17 cellular contexts compared by ENCODE assay signal in genomic region chr20:52383995-52384621, GRCh38.
DNase-seq lines count a peak whose midpoint lies in the region; ATAC-seq, FAIRE-seq and TF ChIP-seq lines count a peak whose summit lies in the region.
"Had no signal": no experiment of that assay in that cellular context is flagged by ENCODE, and none has a peak within 500 bp of the region (broad histone marks: within the 10 kb centered on the region; RNA-seq: fewer than 3 reads in every experiment).

No MANE protein-coding gene starts in this region.

- H3K56ac ChIP-seq in H1 (replicated peaks; ENCODE audit: insufficient read length, low read depth, low read length): no peak overlapping the region

- POLR2A ChIA-PET in H1 (lab: Charles Lee; ENCODE audit: partially characterized antibody): no interaction called here

- no peak overlapping the region for H3K27ac ChIP-seq in H1 (ENCODE audit: low read depth, low read length)
- H3K27ac ChIP-seq in upper lobe of right lung: peak overlapping the region; percentile 8
- H3K27ac ChIP-seq: A549, C4-2B had no signal

- no peak overlapping the region for H2AK5ac ChIP-seq in H1 (ENCODE audit: low read depth, low read length)

- no peak overlapping the region for H2BK20ac ChIP-seq in H1 (ENCODE audit: low read length)

- no peaks in the 10 kb centered on the region for H3K79me1 ChIP-seq in H1 (ENCODE audit: low read depth, low read length)

- H4K5ac ChIP-seq in H1 (ENCODE audit: insufficient read length, low read depth, low read length): no peak overlapping the region

- TF ChIP-seq POLR2A in H1 (IDR thresholded peaks at IDR 0.05; ENCODE audit: control extremely low read depth in 1 of 2, low read depth in 2 of 2, low read length in 2 of 2): no peak

- no peak overlapping the region for H3K23ac ChIP-seq in H1 (ENCODE audit: insufficient read length)

- H3K4ac ChIP-seq in H1 (replicated peaks; ENCODE audit: insufficient read length, low read depth, low read length): no peak overlapping the region

- TF ChIP-seq CTCF in H1 (IDR thresholded peaks at IDR 0.05; ENCODE audit: control extremely low read depth in 1 of 3, insufficient read depth in 1 of 3, low read depth in 1 of 3, low read length in 3 of 3): no peak
- TF ChIP-seq CTCF in upper lobe of right lung (IDR thresholded peaks at IDR 0.05): no peak

- no peaks in the 10 kb centered on the region for H3K79me2 ChIP-seq in H1 (ENCODE audit: control insufficient read depth in 1 of 2, insufficient read depth in 2 of 2, low read length in 2 of 2)

- H3K27me3 Mint-ChIP-seq in T-helper 17 cell: no peaks in the 10 kb centered on the region

- no peak for TF ChIP-seq EP300 in H1 (IDR thresholded peaks at IDR 0.05; ENCODE audit: borderline replicate concordance in 1 of 2, low read depth in 2 of 2, low read length in 2 of 2)

- no peaks in the 10 kb centered on the region for H3K9me3 ChIP-seq in T-helper 17 cell (ENCODE audit: control insufficient read depth, low read length, poor library complexity, severe bottlenecking)
- H3K9me3 ChIP-seq in H1 (ENCODE audit: insufficient read depth in 2 of 2, low read depth in 1 of 2, low read length in 1 of 2): peaks cover 0 to 4% of the 10 kb centered on the region in 2 experiments; a peak in 2 of 4 replicates
- H3K9me3 ChIP-seq in upper lobe of right lung: no peaks in the 10 kb centered on the region
- H3K9me3 ChIP-seq: A549, BE2C had no signal

- no peaks in the 10 kb centered on the region for H3K36me3 Mint-ChIP-seq in T-helper 17 cell (ENCODE audit: low read depth)
- H3K36me3 Mint-ChIP-seq: CD8-positive, alpha-beta T cell; IgD-negative memory B cell had no signal

- H2BK120ac ChIP-seq in H1 (replicated peaks; ENCODE audit: low read depth, low read length): no peak overlapping the region

- CTCF ChIA-PET in H1 (lab: Charles Lee; ENCODE audit: partially characterized antibody): interaction anchor here (1.2 kb wide), 1 partner anchor 72 kb away, joined by 3 read pairs; no protein-coding TSS in a partner anchor

- no peak overlapping the region for H3K14ac ChIP-seq in H1 (ENCODE audit: insufficient read length)

- H3K4me3 ChIP-seq in H1 (ENCODE audit: extremely low read depth in 1 of 4, insufficient read depth in 2 of 4, low read depth in 3 of 4, low read length in 4 of 4) (no peak overlapping the region), upper lobe of right lung (no peak overlapping the region), H7 (ENCODE audit: insufficient read depth, low read depth, low read length) (no peak overlapping the region)
- H3K4me3 ChIP-seq: A549 had no signal

- FAIRE-seq in H1 (lab: Jason Lieb, UNC): no peak
- FAIRE-seq: A549, GM12892 had no signal

- H3K27me3 ChIP-seq in H1 (replicated peaks in 1 of 4; ENCODE audit: control insufficient read depth in 3 of 4, extremely low read depth in 1 of 4, insufficient read depth in 3 of 4, low read length in 3 of 4) (no peaks in the 10 kb centered on the region), upper lobe of right lung (no peaks in the 10 kb centered on the region), H7 (ENCODE audit: control insufficient read depth, insufficient read depth, low read length) (no peaks in the 10 kb centered on the region)
- H3K27me3 ChIP-seq: BE2C had no signal

- intact Hi-C loops in upper lobe of right lung (cut with DNase I): no loop called here

- H3K4me2 ChIP-seq in H1 (ENCODE audit: insufficient read depth in 1 of 2, low read depth in 2 of 2, low read length in 2 of 2): no peak overlapping the region
- H3K4me2 ChIP-seq: A549 had no signal

- no peak for TF ChIP-seq RAD21 in H1 (IDR thresholded peaks at IDR 0.05 in 1 of 2, conservative IDR thresholded peaks at IDR 0.05 in 1 of 2; ENCODE audit: low read depth in 2 of 2, low read length in 2 of 2)

- peak; percentile 6 for DNase-seq in activated naive CD4-positive, alpha-beta T cell treated with Interleukin-2 at 50 U/mL for 16 hours
- no peak for DNase-seq in activated naive CD4-positive, alpha-beta T cell treated with anti-CD3 and anti-CD28 coated beads, Interleukin-2, amount 50 U/mL, for 16 hours
- DNase-seq in T-helper 17 cell (no peak), H1 (ENCODE audit: low read depth in 1 of 2, low spot score in 2 of 2) (no peak), upper lobe of right lung (no peak), H7 (no peak)
- DNase-seq: BE2C; CD8-positive, alpha-beta T cell; COR-L47; DND-41; GDM1 had no signal

- peaks cover 16% of the 10 kb centered on the region for H3K4me1 Mint-ChIP-seq in T-helper 17 cell
- H3K4me1 Mint-ChIP-seq: IgD-negative memory B cell had no signal

- no peak overlapping the region for H2BK12ac ChIP-seq in H1 (ENCODE audit: low read depth, low read length)

- H4K8ac ChIP-seq in H1 (ENCODE audit: extremely low read depth, insufficient read depth, low read length): no peak overlapping the region

- ATAC-seq in T-helper 17 cell (peak; percentile 35), upper lobe of right lung (peak; percentile 77), GM21528 (IDR thresholded peaks at IDR 0.05; ENCODE audit: low FRiP score, unreplicated experiment) (no peak)
- ATAC-seq: A549; CD8-positive, alpha-beta T cell; HCT116 had no signal

- H4K91ac ChIP-seq in H1 (replicated peaks; ENCODE audit: insufficient read length, low read length): no peak overlapping the region

- H4K20me1 ChIP-seq in H1 (replicated peaks in 1 of 2; ENCODE audit: control insufficient read depth in 1 of 2, insufficient read depth in 2 of 2, low read length in 2 of 2): no peaks in the 10 kb centered on the region

- H3K36me3 ChIP-seq in H1 (ENCODE audit: control insufficient read depth in 2 of 4, insufficient read depth in 4 of 4, low read length in 3 of 4) (no peaks in the 10 kb centered on the region), upper lobe of right lung (no peaks in the 10 kb centered on the region), H7 (replicated peaks; ENCODE audit: control insufficient read depth, insufficient read depth, low read length) (no peaks in the 10 kb centered on the region)
- H3K36me3 ChIP-seq: BE2C had no signal

- peak overlapping the region; percentile 94 for H3K27ac Mint-ChIP-seq in T-helper 17 cell
- H3K27ac Mint-ChIP-seq: CD8-positive, alpha-beta T cell; IgD-negative memory B cell had no signal

- H2BK15ac ChIP-seq in H1 (ENCODE audit: low read length): no peak overlapping the region

- H3K4me3 Mint-ChIP-seq in T-helper 17 cell: no peak overlapping the region
- H3K4me3 Mint-ChIP-seq: CD8-positive, alpha-beta T cell; IgD-negative memory B cell had no signal

- H3K18ac ChIP-seq in H1 (ENCODE audit: extremely low read depth, low read length): no peak overlapping the region

- no peak overlapping the region for H3K9ac ChIP-seq in H1 (replicated peaks in 1 of 4; ENCODE audit: extremely low read depth in 1 of 4, low read depth in 3 of 4, low read length in 3 of 4)

- H3K4me1 ChIP-seq in H1 (replicated peaks in 1 of 4; ENCODE audit: control insufficient read depth in 3 of 4, insufficient read depth in 4 of 4, low read length in 3 of 4) (no peaks in the 10 kb centered on the region), upper lobe of right lung (no peaks in the 10 kb centered on the region)
- H3K4me1 ChIP-seq: A549, BE2C had no signal

- WGBS in H1 (ENCODE audit: extremely low coverage in 1 of 2, insufficient coverage in 1 of 2, insufficient read length in 1 of 2, insufficient replicate concordance in 2 of 2, low coverage in 1 of 2, low lambda C conversion rate in 2 of 2, missing lambda C conversion rate in 1 of 2), 2 experiments: 91% methylated on average over 10 of the region's 10 CpGs; no CpG with 5 or more reads in 1 of the 2 experiments

- H3K23me2 ChIP-seq in H1 (ENCODE audit: low read depth, low read length): no peaks in the 10 kb centered on the region

- no peak overlapping the region for H2BK5ac ChIP-seq in H1 (ENCODE audit: low read depth, low read length)

- peak overlapping the region; percentile 71; the same call in 1 of the 2 replicates for H2AFZ ChIP-seq in H1 (ENCODE audit: low read length)

TF ChIP-seq in H1, 55 proteins besides CTCF, POLR2A, EP300 and RAD21:
- TF ChIP-seq FOSL1 (IDR thresholded peaks at IDR 0.05; ENCODE audit: insufficient read depth, low read depth, low read length): no peak
- TF ChIP-seq TAF1 (IDR thresholded peaks at IDR 0.05; ENCODE audit: low read depth, low read length): no peak
